Comparison of ENCODE assay signal across 1 cellular context in genomic region chr15:98769867-98770266, GRCh38.
TF ChIP-seq lines count a peak whose summit lies in the region.

No MANE protein-coding gene starts in this region.

TF ChIP-seq in HepG2, 621 proteins besides CTCF, POLR2A, EP300 and RAD21 (continued from another document):
- TF ChIP-seq REST (IDR thresholded peaks at IDR 0.05; ENCODE audit: borderline replicate concordance in 1 of 2, low read depth in 1 of 2, low read length in 2 of 2) (no peak), ZBTB2 (CRISPR knock-in tag; IDR thresholded peaks at IDR 0.05; ENCODE audit: low read depth) (no peak), TEAD2 (CRISPR knock-in tag; IDR thresholded peaks at IDR 0.05) (no peak), E2F2 (CRISPR knock-in tag; IDR thresholded peaks at IDR 0.05; ENCODE audit: borderline replicate concordance) (no peak), RXRB (CRISPR knock-in tag; IDR thresholded peaks at IDR 0.05; ENCODE audit: borderline replicate concordance) (no peak), LBX2 (CRISPR knock-in tag; IDR thresholded peaks at IDR 0.05; ENCODE audit: borderline replicate concordance) (no peak), PITX1 (CRISPR knock-in tag; IDR thresholded peaks at IDR 0.05) (no peak), ZSCAN21 (CRISPR knock-in tag; IDR thresholded peaks at IDR 0.05; ENCODE audit: borderline replicate concordance) (no peak), KLF16 (CRISPR knock-in tag; IDR thresholded peaks at IDR 0.05) (no peak), ZNF430 (CRISPR knock-in tag; IDR thresholded peaks at IDR 0.05) (no peak)
